13 cellular contexts compared by ENCODE assay signal in the genomic region with DNA sequence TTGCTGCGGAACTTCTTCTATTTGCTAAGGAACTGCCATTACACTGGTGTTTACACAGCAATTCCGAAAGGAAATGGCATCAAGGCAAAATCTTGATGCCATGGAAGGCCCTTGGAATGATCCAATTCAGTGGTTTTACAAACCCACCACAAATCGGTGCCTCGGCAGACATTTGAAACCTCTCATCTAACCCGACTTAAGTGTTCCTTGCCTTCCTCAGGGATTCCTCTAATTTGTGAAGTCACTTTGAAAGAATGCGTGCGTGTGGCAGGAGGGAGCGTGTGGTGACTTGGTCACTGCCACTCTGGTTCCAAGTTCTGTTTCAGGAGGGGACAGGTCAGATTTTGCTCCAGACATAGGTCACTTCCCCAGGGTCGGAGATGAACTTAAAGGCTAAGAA. TPM values are rescaled to one million over a fixed set of nuclear protein-coding genes. Genes with fewer than 3 reads are reported as not detected.
DNase-seq lines count a peak whose midpoint lies in the region; ATAC-seq and TF ChIP-seq lines count a peak whose summit lies in the region.
"Had no signal": no experiment of that assay in that cellular context is flagged by ENCODE, and none has a peak within 500 bp of the region (broad histone marks: within the 10 kb centered on the region; RNA-seq: fewer than 3 reads in every experiment).

No MANE protein-coding gene starts in this region.

- peaks cover 32% of the 10 kb centered on the region for H3K36me3 ChIP-seq in Loucy (ENCODE audit: insufficient read depth, low read length)
- peaks cover 34% of the 10 kb centered on the region for H3K36me3 ChIP-seq in CD8-positive, alpha-beta T cell (ENCODE audit: insufficient read depth, low read length)
- peaks cover 9 to 50% (median 13%) of the 10 kb centered on the region in 3 experiments for H3K36me3 ChIP-seq in naive thymus-derived CD4-positive, alpha-beta T cell (ENCODE audit: control insufficient read depth in 2 of 3, insufficient read depth in 3 of 3, low read length in 3 of 3)

- TF ChIP-seq CTCF in C4-2B (conservative IDR thresholded peaks at IDR 0.05), result no peak
- no peak for TF ChIP-seq CTCF in Loucy (conservative IDR thresholded peaks at IDR 0.05; ENCODE audit: low read length)
- TF ChIP-seq CTCF in chondrocyte (IDR thresholded peaks at IDR 0.05), result no peak
- no peak for TF ChIP-seq CTCF in CD8-positive, alpha-beta T cell (IDR thresholded peaks at IDR 0.05)

- H3F3A ChIP-seq in Loucy (ENCODE audit: low read depth), result peaks cover 33% of the 10 kb centered on the region

- H3K27ac ChIP-seq in C4-2B, result peak overlapping the region; percentile 42
- H3K27ac ChIP-seq in CD8-positive, alpha-beta T cell (ENCODE audit: low read depth, low read length), result no peak overlapping the region
- no peak overlapping the region for H3K27ac ChIP-seq in naive thymus-derived CD4-positive, alpha-beta T cell (ENCODE audit: low read depth, low read length)

- H3K4me3 Mint-ChIP-seq in chondrocyte (ENCODE audit: unreplicated experiment), result no peak overlapping the region
- H3K4me3 Mint-ChIP-seq in CD8-positive, alpha-beta T cell, result no peak overlapping the region
- no peak overlapping the region for H3K4me3 Mint-ChIP-seq in naive thymus-derived CD4-positive, alpha-beta T cell

- no peaks in the 10 kb centered on the region for H3K9me3 Mint-ChIP-seq in chondrocyte (ENCODE audit: low read depth)
- no peaks in the 10 kb centered on the region for H3K9me3 Mint-ChIP-seq in CD8-positive, alpha-beta T cell
- H3K9me3 Mint-ChIP-seq in naive thymus-derived CD4-positive, alpha-beta T cell, result peaks cover 0 to 6% (median 0%) of the 10 kb centered on the region in 11 donors
- H3K9me3 Mint-ChIP-seq: naive B cell had no signal

- H3K4me1 ChIP-seq in Loucy (ENCODE audit: insufficient read depth, low read length, poor library complexity, severe bottlenecking), result peaks cover 4% of the 10 kb centered on the region
- H3K4me1 ChIP-seq in CD8-positive, alpha-beta T cell (ENCODE audit: insufficient read depth, low read length), result peaks cover 16% of the 10 kb centered on the region
- peaks cover 17 to 21% of the 10 kb centered on the region in 2 donors for H3K4me1 ChIP-seq in naive thymus-derived CD4-positive, alpha-beta T cell (ENCODE audit: control insufficient read depth in 2 of 2, insufficient read depth in 2 of 2, low read length in 2 of 2)

- H3K36me3 Mint-ChIP-seq in chondrocyte (ENCODE audit: low read depth), result peaks cover 13% of the 10 kb centered on the region
- peaks cover 54% of the 10 kb centered on the region for H3K36me3 Mint-ChIP-seq in CD8-positive, alpha-beta T cell
- peaks cover 4 to 32% (median 13%) of the 10 kb centered on the region in 5 donors for H3K36me3 Mint-ChIP-seq in naive thymus-derived CD4-positive, alpha-beta T cell

- peak overlapping the region; percentile 16 for H3K4me2 ChIP-seq in Loucy (ENCODE audit: low read depth, low read length, poor library complexity, severe bottlenecking)

- H3K9me3 ChIP-seq in Loucy (ENCODE audit: insufficient read depth, low read depth, low read length), result no peaks in the 10 kb centered on the region
- H3K9me3 ChIP-seq in CD8-positive, alpha-beta T cell (ENCODE audit: low read length), result no peaks in the 10 kb centered on the region
- H3K9me3 ChIP-seq in naive thymus-derived CD4-positive, alpha-beta T cell (ENCODE audit: control insufficient read depth in 2 of 3, low read length in 3 of 3), result no peaks in the 10 kb centered on the region

- no peak for ATAC-seq in CD8-positive, alpha-beta T cell
- no peak for ATAC-seq in GM18909 (IDR thresholded peaks at IDR 0.05; ENCODE audit: poor library complexity, unreplicated experiment)
- ATAC-seq in naive thymus-derived CD4-positive, alpha-beta T cell, result no peak
- ATAC-seq: HepG2 had no signal

- H3K27me3 ChIP-seq in Loucy (ENCODE audit: insufficient read depth, low read length, poor library complexity, severe bottlenecking), result no peaks in the 10 kb centered on the region
- no peaks in the 10 kb centered on the region for H3K27me3 ChIP-seq in CD8-positive, alpha-beta T cell (ENCODE audit: insufficient read depth, low read length)
- H3K27me3 ChIP-seq in naive thymus-derived CD4-positive, alpha-beta T cell (ENCODE audit: control insufficient read depth in 2 of 2, insufficient read depth in 2 of 2, low read length in 2 of 2), result no peaks in the 10 kb centered on the region

- CTCF ChIA-PET in CD8-positive, alpha-beta T cell (lab: Charles Lee), result no interaction called here
- CTCF ChIA-PET in naive thymus-derived CD4-positive, alpha-beta T cell (lab: Charles Lee), result no interaction called here

- H3K79me2 ChIP-seq in Loucy (ENCODE audit: insufficient read depth, low read length), result peaks cover 55% of the 10 kb centered on the region

- no peak overlapping the region for H2AFZ ChIP-seq in Loucy (ENCODE audit: low read length)

- H4K20me1 ChIP-seq in Loucy (ENCODE audit: insufficient read depth, low read length, poor library complexity, severe bottlenecking), result peaks cover 56% of the 10 kb centered on the region

- H3K9me2 ChIP-seq in Loucy (replicated peaks; ENCODE audit: low read depth, low read length), result no peaks in the 10 kb centered on the region

- H3K27me3 Mint-ChIP-seq in chondrocyte (ENCODE audit: low read depth), result no peaks in the 10 kb centered on the region
- H3K27me3 Mint-ChIP-seq in CD8-positive, alpha-beta T cell (ENCODE audit: low read depth), result no peaks in the 10 kb centered on the region
- H3K27me3 Mint-ChIP-seq in naive thymus-derived CD4-positive, alpha-beta T cell, result no peaks in the 10 kb centered on the region
- H3K27me3 Mint-ChIP-seq: naive B cell had no signal

- no peak overlapping the region for H3K4me3 ChIP-seq in Loucy (ENCODE audit: low read length, poor library complexity, severe bottlenecking)
- H3K4me3 ChIP-seq in CD8-positive, alpha-beta T cell (ENCODE audit: low read depth, low read length), result no peak overlapping the region
- no peak overlapping the region for H3K4me3 ChIP-seq in naive thymus-derived CD4-positive, alpha-beta T cell (ENCODE audit: low read length)

- H3K9ac ChIP-seq in Loucy (ENCODE audit: low read depth, low read length, poor library complexity, severe bottlenecking), result no peak overlapping the region

- peaks cover 32% of the 10 kb centered on the region for H3K4me1 Mint-ChIP-seq in chondrocyte (ENCODE audit: low read depth)
- peaks cover 54% of the 10 kb centered on the region for H3K4me1 Mint-ChIP-seq in CD8-positive, alpha-beta T cell (ENCODE audit: low read depth)
- H3K4me1 Mint-ChIP-seq in naive thymus-derived CD4-positive, alpha-beta T cell, result peaks cover 20 to 64% (median 57%) of the 10 kb centered on the region in 7 donors

- DNase-seq in chondrocyte (ENCODE audit: low spot score) (no peak), myocyte (ENCODE audit: low read depth) (peak; percentile 87)
- DNase-seq in CD8-positive, alpha-beta T cell, result no peak
- no peak for DNase-seq in stimulated activated CD4-positive, alpha-beta T cell treated with anti-CD3 and anti-CD28 coated beads, Interleukin-4, amount 100 ng/mL, for 1 hour
- DNase-seq in naive thymus-derived CD4-positive, alpha-beta T cell, result no peak
- DNase-seq: activated CD4-positive, alpha-beta T cell treated with anti-CD3 and anti-CD28 coated beads for 48 hours; GOT3; naive B cell; NCI-H2081 treated with DMSO at 0.1 percent for 48 hours had no signal

- H3K27ac Mint-ChIP-seq in chondrocyte (ENCODE audit: unreplicated experiment), result peak overlapping the region; percentile 90
- H3K27ac Mint-ChIP-seq in CD8-positive, alpha-beta T cell, result no peak overlapping the region
- peak overlapping the region in 3 of 9 donors; percentile 38 to 65 (median 65) for H3K27ac Mint-ChIP-seq in naive thymus-derived CD4-positive, alpha-beta T cell

- POLR2A ChIA-PET in CD8-positive, alpha-beta T cell (lab: Charles Lee), result no interaction called here
- POLR2A ChIA-PET in naive thymus-derived CD4-positive, alpha-beta T cell (lab: Charles Lee), result no interaction called here

- intact Hi-C loops in CD8-positive, alpha-beta T cell (cut with DNase I, micrococcal nuclease), result no loop called here
- intact Hi-C loops in naive thymus-derived CD4-positive, alpha-beta T cell (cut with micrococcal nuclease), result no loop called here

RNA-seq across cellular contexts. Expression of a gene that starts 4.8 kb away (rescaled TPM):
- total RNA-seq in chondrocyte (22.2 to 23.9 TPM (median 22.7 TPM) in 3 replicates), myocyte (26.3 and 30.1 TPM in 2 replicates)
- 21.7 TPM for polyA plus RNA-seq in myocyte (2012)
- 10 to 100 TPM; 23.5 to 23.9 TPM for total RNA-seq in CD8-positive, alpha-beta T cell
- 10 to 100 TPM; 23.1 to 59.8 (median 43.9) TPM for total RNA-seq in naive thymus-derived CD4-positive, alpha-beta T cell
- 10 to 100 TPM; 12.6 to 33.7 TPM for polyA plus RNA-seq in naive thymus-derived CD4-positive, alpha-beta T cell

RNA-seq across cellular contexts. Expression of a gene that starts 4.9 kb away (rescaled TPM):
- 12.0 to 13.4 TPM (median 12.8 TPM) in 3 replicates for total RNA-seq in chondrocyte
- total RNA-seq in myocyte, result 14.6 and 16.7 TPM in 2 replicates
- polyA plus RNA-seq in myocyte (2012), result 8.3 TPM
- total RNA-seq in CD8-positive, alpha-beta T cell, result 1 to 10 TPM; 1.2 to 1.3 TPM
- 1 to 10 TPM; 1.7 to 4.0 (median 2.8) TPM for total RNA-seq in naive thymus-derived CD4-positive, alpha-beta T cell
- 1 to 10 TPM; 1.7 to 2.1 TPM for polyA plus RNA-seq in naive thymus-derived CD4-positive, alpha-beta T cell
